Comparison of ENCODE assay signal across 9 cellular contexts in genomic region chr9:109816490-109816889, GRCh38. TPM values are rescaled to one million over a fixed set of nuclear protein-coding genes. Genes with fewer than 3 reads are reported as not detected.
DNase-seq lines count a peak whose midpoint lies in the region; ATAC-seq, FAIRE-seq and TF ChIP-seq lines count a peak whose summit lies in the region.
"Had no signal": no experiment of that assay in that cellular context is flagged by ENCODE, and none has a peak within 500 bp of the region (broad histone marks: within the 10 kb centered on the region; RNA-seq: fewer than 3 reads in every experiment).

No MANE protein-coding gene starts in this region.

- no peaks in the 10 kb centered on the region for H4K20me1 ChIP-seq in HepG2 (ENCODE audit: insufficient read depth, low read length)

- TF ChIP-seq RAD21 in HepG2 (CRISPR knock-in tag; IDR thresholded peaks at IDR 0.05), result no peak

- H3K27me3 ChIP-seq in AG04450 (ENCODE audit: control insufficient read depth, insufficient read depth, low read length) (no peaks in the 10 kb centered on the region), MG63 (no peaks in the 10 kb centered on the region), HepG2 (ENCODE audit: control insufficient read depth in 1 of 2, insufficient read depth in 2 of 2, low read length in 2 of 2) (no peaks in the 10 kb centered on the region)

- CTCF ChIA-PET in AG04450 (lab: Charles Lee), result interaction anchor here (0.7 to 5.7 kb wide), 14 partner anchors 11 to 309 kb away, joined by 3 to 64 read pairs (median 4); partner anchors contain the start of gene PALM2AKAP2
- CTCF ChIA-PET in HepG2 (lab: Yijun Ruan, JAX; ENCODE audit: low intra/inter-chr PET ratio, low total read pairs), result no interaction called here

- no peak overlapping the region for H3K4me2 ChIP-seq in HepG2 (ENCODE audit: low read depth, low read length)

- under 1% methylated on average over 4 of the region's 4 CpGs for WGBS in HepG2 (ENCODE audit: low lambda C conversion rate)

- intact Hi-C loops in HepG2 (cut with micrococcal nuclease; ENCODE audit: unreplicated experiment), result loop anchor here (5.0 to 10.0 kb wide), 2 partner anchors 72 to 241 kb away; no protein-coding TSS in a partner anchor

- no peaks in the 10 kb centered on the region for H3K9me3 Mint-ChIP-seq in stimulated activated memory B cell treated with anti-CD40 and anti-IgM and Interleukin-4, amounts not matched to agents 10 μg/mL and 1 μg/mL and 100 μg/mL, for 72 hours
- H3K9me3 Mint-ChIP-seq: activated naive CD4-positive, alpha-beta T cell treated with anti-CD3 and anti-CD28 coated beads, Interleukin-2, amount 50 U/mL, for 72 hours had no signal

- peaks cover 23% of the 10 kb centered on the region for H3K4me1 ChIP-seq in HepG2 (ENCODE audit: insufficient read depth, low read length)

- H3K4me1 Mint-ChIP-seq in stimulated activated memory B cell treated with anti-CD40 and anti-IgM and Interleukin-4, amounts not matched to agents 10 μg/mL and 1 μg/mL and 100 μg/mL, for 72 hours, result no peaks in the 10 kb centered on the region

- H2AFZ ChIP-seq in HepG2 (ENCODE audit: low read length), result no peak overlapping the region

- in situ Hi-C loops in HepG2 (cut with HindIII; ENCODE audit: extremely low pct_ligation_motif_present, low pct_unique_long_range_greater_than_20kb), result loop anchor here (5.0 kb wide), 1 partner anchor 239 kb away; no protein-coding TSS in a partner anchor

- H3K4me3 Mint-ChIP-seq in stimulated activated memory B cell treated with anti-CD40 and anti-IgM and Interleukin-4, amounts not matched to agents 10 μg/mL and 1 μg/mL and 100 μg/mL, for 72 hours, result no peak overlapping the region

- H3K9me3 ChIP-seq in AG04450 (ENCODE audit: control insufficient read depth, insufficient read depth, low read length) (no peaks in the 10 kb centered on the region), MG63 (no peaks in the 10 kb centered on the region; the same call in none of the 2 replicates), HepG2 (ENCODE audit: low read length) (no peaks in the 10 kb centered on the region)

- POLR2A ChIA-PET in AG04450 (lab: Yijun Ruan, JAX) (interaction anchor here (0.6 to 1.0 kb wide), 4 partner anchors 11 to 109 kb away, joined by 3 to 4 read pairs (median 3); no protein-coding TSS in a partner anchor), HepG2 (lab: Yijun Ruan, JAX) (no interaction called here)

- no peak for TF ChIP-seq POLR2A in HepG2 (IDR thresholded peaks at IDR 0.05; ENCODE audit: insufficient read depth in 1 of 2, low read depth in 2 of 2, low read length in 2 of 2)

- no peak overlapping the region for H3K9ac ChIP-seq in HepG2 (ENCODE audit: insufficient read depth, low read depth, low read length)

- no peak overlapping the region for H3K4me3 ChIP-seq in AG04450 (ENCODE audit: low read depth, low read length)
- H3K4me3 ChIP-seq in MG63, result no peak overlapping the region
- H3K4me3 ChIP-seq in cardiac fibroblast (replicated peaks in 1 of 2; ENCODE audit: low read depth in 2 of 2, low read length in 2 of 2), result no peak overlapping the region
- H3K4me3 ChIP-seq in HepG2 (replicated peaks in 1 of 3; ENCODE audit: insufficient read depth in 1 of 3, low read depth in 2 of 3, low read length in 3 of 3), result no peak overlapping the region

- peak in 1 of 2 experiments; percentile 60; a peak in 1 of 4 replicates for TF ChIP-seq EP300 in HepG2 (IDR thresholded peaks at IDR 0.05; ENCODE audit: low read depth in 2 of 2, low read length in 2 of 2)
- TF ChIP-seq EP300 in HepG2 (CRISPR knock-in tag; IDR thresholded peaks at IDR 0.05; ENCODE audit: borderline replicate concordance), result 0 out of 2 replicates have a peak, but pooled peaks have one; percentile 21

- no peak for TF ChIP-seq CTCF in AG04450 (IDR thresholded peaks at IDR 0.05; ENCODE audit: low read depth, low read length)
- no peak for TF ChIP-seq CTCF in cardiac fibroblast (IDR thresholded peaks at IDR 0.05; ENCODE audit: low read depth, low read length)
- no peak for TF ChIP-seq CTCF in HepG2 (CRISPR knock-in tag; IDR thresholded peaks at IDR 0.05)

- peak; percentile 83 for ATAC-seq in HepG2
- no peak for ATAC-seq in stimulated activated memory B cell treated with anti-CD40 and anti-IgM and Interleukin-4, amounts not matched to agents 10 μg/mL and 1 μg/mL and 100 μg/mL, for 72 hours
- ATAC-seq: activated naive CD4-positive, alpha-beta T cell treated with anti-CD3 and anti-CD28 coated beads, Interleukin-2, amount 50 U/mL, for 72 hours had no signal

- FAIRE-seq in HepG2 (lab: Jason Lieb, UNC), result peak; percentile 15

- peaks cover 6% of the 10 kb centered on the region for H3K27me3 Mint-ChIP-seq in stimulated activated memory B cell treated with anti-CD40 and anti-IgM and Interleukin-4, amounts not matched to agents 10 μg/mL and 1 μg/mL and 100 μg/mL, for 72 hours

- H3K36me3 ChIP-seq in MG63 (no peaks in the 10 kb centered on the region), HepG2 (replicated peaks in 1 of 2; ENCODE audit: control insufficient read depth in 1 of 2, insufficient read depth in 2 of 2, low read length in 2 of 2) (no peaks in the 10 kb centered on the region)

- H3K79me2 ChIP-seq in HepG2 (ENCODE audit: insufficient read depth, low read length), result no peaks in the 10 kb centered on the region

- BruUV-seq in HepG2 (replicated peaks; lab: Mats Ljungman, UMichigan), result no TSS peak

- DNase-seq in AG04450 (ENCODE audit: low read depth, low spot score) (peak; percentile 94), MG63 (peak; percentile 80), cardiac fibroblast (ENCODE audit: low read depth in 2 of 2) (peak; percentile 87 to 99), HepG2 (ENCODE audit: low spot score) (peak; percentile 86), GF-D8 (lab: John Stamatoyannopoulos, UW) (no peak), NAMALWA (ENCODE audit: low spot score) (no peak), NCI-H187 treated with DMSO at 0.1 percent for 48 hours (lab: John Stamatoyannopoulos, UW) (no peak)

- H3K27ac Mint-ChIP-seq in stimulated activated memory B cell treated with anti-CD40 and anti-IgM and Interleukin-4, amounts not matched to agents 10 μg/mL and 1 μg/mL and 100 μg/mL, for 72 hours, result no peak overlapping the region
- H3K27ac Mint-ChIP-seq: activated naive CD4-positive, alpha-beta T cell treated with anti-CD3 and anti-CD28 coated beads, Interleukin-2, amount 50 U/mL, for 72 hours had no signal

- H3K27ac ChIP-seq in AG04450 (ENCODE audit: low read depth, low read length) (peak overlapping the region; percentile 89), HepG2 (ENCODE audit: extremely low read length, insufficient read depth, low read length) (no peak overlapping the region)

- H3K36me3 Mint-ChIP-seq in stimulated activated memory B cell treated with anti-CD40 and anti-IgM and Interleukin-4, amounts not matched to agents 10 μg/mL and 1 μg/mL and 100 μg/mL, for 72 hours, result no peaks in the 10 kb centered on the region
- H3K36me3 Mint-ChIP-seq: activated naive CD4-positive, alpha-beta T cell treated with anti-CD3 and anti-CD28 coated beads, Interleukin-2, amount 50 U/mL, for 72 hours had no signal

TF ChIP-seq in HepG2, 621 proteins besides CTCF, POLR2A, EP300 and RAD21 (continues in another document):
- peak; percentile 66; the same call in 1 of the 2 replicates for TF ChIP-seq FOXA3 (CRISPR knock-in tag; IDR thresholded peaks at IDR 0.05)
- no peak for TF ChIP-seq GABPA (IDR thresholded peaks at IDR 0.05; ENCODE audit: low read depth, low read length)
- peak; percentile 69 for TF ChIP-seq GABPA (CRISPR knock-in tag; IDR thresholded peaks at IDR 0.05; ENCODE audit: low read depth)
- TF ChIP-seq POGZ (CRISPR knock-in tag; IDR thresholded peaks at IDR 0.05), result peak; percentile 70
- TF ChIP-seq CREB1 (IDR thresholded peaks at IDR 0.05), result peak; percentile 78
- TF ChIP-seq CREB1 (CRISPR knock-in tag; IDR thresholded peaks at IDR 0.05), result peak; percentile 77
- no peak for TF ChIP-seq DPF2 (CRISPR knock-in tag; IDR thresholded peaks at IDR 0.05; ENCODE audit: borderline replicate concordance, low read depth)

RNA-seq across cellular contexts. Expression of gene PALM2AKAP2, which starts 36.5 kb away (rescaled TPM):
- polyA plus RNA-seq in AG04450 (2011; rRNA removed) (4.6 and 5.0 TPM in 2 replicates), HepG2 (2011; rRNA removed) (0.14 and 0.25 TPM in 2 replicates)
- polyA minus RNA-seq in AG04450 (2011; rRNA and poly(A)+ RNA removed), result 4.7 and 10.5 TPM in 2 replicates
- 0.07 and 0.56 TPM in 2 replicates for total RNA-seq in MG63 (2014; rRNA removed; shearing (Covaris generic); ENCODE audit: low replicate concordance)
- 1.5 and 1.8 TPM in 2 replicates for total RNA-seq in HepG2 (2016; rRNA removed; fragmentation: Illumina TruSeq; extraction: Trizol)
- 0.18 TPM in 1 of 2 replicates, not detected in the other for total RNA-seq in HepG2 (2016; cell fraction: cytosol; rRNA removed; fragmentation: Illumina TruSeq; extraction: Trizol; ENCODE audit: low read depth)
- total RNA-seq in HepG2 (2016; cell fraction: insoluble cytoplasmic fraction; rRNA removed; fragmentation: Illumina TruSeq; extraction: Trizol), result 1.1 and 1.7 TPM in 2 replicates
- total RNA-seq in HepG2 (2016; cell fraction: membrane; rRNA removed; fragmentation: Illumina TruSeq; extraction: Trizol), result 0.56 and 1.2 TPM in 2 replicates
- 0.34 and 0.87 TPM in 2 replicates for total RNA-seq in HepG2 (2016; cell fraction: nucleus; rRNA removed; fragmentation: Illumina TruSeq; extraction: Trizol)
- 0.11 and 0.24 TPM in 2 replicates for polyA plus RNA-seq in HepG2 (2011; cell fraction: cytosol; rRNA removed)
- polyA plus RNA-seq in HepG2 (2011; cell fraction: nucleus; rRNA removed), result 0.16 and 0.31 TPM in 2 replicates
- 0.63 and 0.75 TPM in 2 replicates for polyA plus RNA-seq in HepG2 (2012)
- polyA plus RNA-seq in HepG2 (2016; cell fraction: cytosol; fragmentation: Illumina TruSeq; extraction: Trizol; ENCODE audit: low read depth), result not detected in 2 replicates
- 0.19 TPM in 1 of 2 replicates, not detected in the other for polyA plus RNA-seq in HepG2 (2016; cell fraction: insoluble cytoplasmic fraction; fragmentation: Illumina TruSeq; extraction: Trizol; ENCODE audit: low read depth)
- polyA plus RNA-seq in HepG2 (2016; cell fraction: membrane; fragmentation: Illumina TruSeq; extraction: Trizol; ENCODE audit: low read depth), result not detected in 2 replicates
- polyA plus RNA-seq in HepG2 (2016; cell fraction: nucleus; fragmentation: Illumina TruSeq; extraction: Trizol; ENCODE audit: insufficient read depth, low read depth), result 0.26 and 0.41 TPM in 2 replicates
- polyA minus RNA-seq in HepG2 (2011; rRNA and poly(A)+ RNA removed; ENCODE audit: low replicate concordance), result 0.04 TPM in 1 of 2 replicates, not detected in the other
- 0.20 and 0.88 TPM in 2 replicates for polyA minus RNA-seq in HepG2 (2011; cell fraction: cytosol; rRNA and poly(A)+ RNA removed)
- 0.87 and 1.5 TPM in 2 replicates for polyA minus RNA-seq in HepG2 (2011; cell fraction: nucleus; rRNA and poly(A)+ RNA removed)

Comparison
In these comparisons a context has a peak if more than half of its experiments do, and no peak if none do; other contexts are left out.
1. DNase-seq: peak in AG04450 (single experiment), MG63 (single experiment), cardiac fibroblast (2 of 2) and HepG2 (single experiment); none in GF-D8 (single experiment), NAMALWA (single experiment) and NCI-H187 treated with DMSO at 0.1 percent for 48 hours (single experiment).